2 cellular contexts compared by ENCODE assay signal in genomic region chr4:31585503-31585902, GRCh38.
TF ChIP-seq lines count a peak whose summit lies in the region.

No MANE protein-coding gene starts in this region.

TF ChIP-seq in HepG2, 621 proteins besides CTCF, POLR2A, EP300 and RAD21 (continued from another document):
- TF ChIP-seq TEAD2 (CRISPR knock-in tag; IDR thresholded peaks at IDR 0.05) = no peak
- TF ChIP-seq FOXK1 (CRISPR knock-in tag; IDR thresholded peaks at IDR 0.05; ENCODE audit: borderline replicate concordance, low read depth) = no peak
- no peak for TF ChIP-seq USF2 (IDR thresholded peaks at IDR 0.05; ENCODE audit: low read depth, low read length)
- TF ChIP-seq USF2 (CRISPR knock-in tag; IDR thresholded peaks at IDR 0.05; ENCODE audit: borderline replicate concordance) = no peak
- TF ChIP-seq HIC2 (CRISPR knock-in tag; IDR thresholded peaks at IDR 0.05; ENCODE audit: low read depth) = no peak
- no peak for TF ChIP-seq SMC3 (IDR thresholded peaks at IDR 0.05; ENCODE audit: low read length)
- peak; percentile 42 to 58; a peak in 2 of 4 replicates for TF ChIP-seq MAFK (conservative IDR thresholded peaks at IDR 0.05 in 1 of 2, IDR thresholded peaks at IDR 0.05 in 1 of 2; ENCODE audit: low read length in 2 of 2)
- no peak for TF ChIP-seq HNF4G (IDR thresholded peaks at IDR 0.05; ENCODE audit: borderline replicate concordance, low read depth, low read length)
- no peak for TF ChIP-seq HNF4G (CRISPR knock-in tag; IDR thresholded peaks at IDR 0.05; ENCODE audit: borderline replicate concordance, low read depth)
- TF ChIP-seq ONECUT2 (CRISPR knock-in tag; IDR thresholded peaks at IDR 0.05) = no peak
- TF ChIP-seq ZNF776 (CRISPR knock-in tag; IDR thresholded peaks at IDR 0.05) = no peak
- no peak for TF ChIP-seq ZFP91 (CRISPR knock-in tag; IDR thresholded peaks at IDR 0.05; ENCODE audit: borderline replicate concordance)
- no peak for TF ChIP-seq SMAD1 (CRISPR knock-in tag; IDR thresholded peaks at IDR 0.05; ENCODE audit: borderline replicate concordance, low read depth)
- no peak for TF ChIP-seq ZNF552 (CRISPR knock-in tag; IDR thresholded peaks at IDR 0.05; ENCODE audit: borderline replicate concordance)

TF ChIP-seq in K562, 482 proteins besides CTCF, POLR2A, EP300 and RAD21 (continued from another document):
- TF ChIP-seq THRB (CRISPR knock-in tag; conservative IDR thresholded peaks at IDR 0.05) (no peak), MCM2 (IDR thresholded peaks at IDR 0.05; ENCODE audit: low read depth) (no peak), THRAP3 (IDR thresholded peaks at IDR 0.05; ENCODE audit: borderline replicate concordance) (no peak)
